Comparison of ENCODE assay signal across 23 cellular contexts in genomic region chr18:6374340-6374739, GRCh38.
"Had no signal": no experiment of that assay in that cellular context is flagged by ENCODE, and none has a peak within 500 bp of the region (broad histone marks: within the 10 kb centered on the region; RNA-seq: fewer than 3 reads in every experiment).

No MANE protein-coding gene starts in this region.

- H3K27ac ChIP-seq: brain microvascular endothelial cell, epithelial cell of prostate, transverse colon, uterus, VCaP had no signal

- H3K27me3 ChIP-seq: brain microvascular endothelial cell, dorsolateral prefrontal cortex, transverse colon, uterus had no signal

- DNase-seq: activated CD4-positive, alpha-beta T cell treated with anti-CD3 and anti-CD28 coated beads for 1 hour; activated CD8-positive, alpha-beta memory T cell treated with anti-CD3 and anti-CD28 coated beads for 24 hours; activated CD8-positive, alpha-beta memory T cell treated with anti-CD3 and anti-CD28 coated beads, Interleukin-2, amount 50 U/mL, for 48 hours; activated effector memory CD4-positive, alpha-beta T cell treated with Interleukin-2 at 50 U/mL for 16 hours; activated naive CD4-positive, alpha-beta T cell treated with anti-CD3 and anti-CD28 coated beads, Interleukin-2, amount 10 ng/mL, durations not matched to agents 7 days and 5 days; activated naive CD8-positive, alpha-beta T cell treated with anti-CD3 and anti-CD28 coated beads, Interleukin-2, amount 50 U/mL, for 24 hours; activated T-cell treated with anti-CD3 and anti-CD28 coated beads, Interleukin-2, amount 50 U/mL, for 48 hours; aorta; brain microvascular endothelial cell; central memory CD4-positive, alpha-beta T cell; dorsolateral prefrontal cortex; foreskin fibroblast; islet precursor cell; retina; stimulated activated CD4-positive, alpha-beta T cell treated with anti-CD3 and anti-CD28 coated beads, Interleukin-12 subunit alpha, Interleukin-12 subunit beta, amount 100 ng/mL, for 4 hours; stimulated activated CD4-positive, alpha-beta T cell treated with anti-CD3 and anti-CD28 coated beads, Interleukin-1b, Interleukin-23, amount 100 ng/mL, for 48 hours; stimulated activated CD8-positive, alpha-beta memory T cell treated with anti-CD3 and anti-CD28 coated beads, Interleukin-4, amount 100 ng/mL, for 48 hours; stimulated activated naive CD4-positive, alpha-beta T cell treated with Interleukin-2 at 50 U/mL for 16 hours; substantia nigra; transverse colon; uterus had no signal

- H3K9me3 ChIP-seq: uterus had no signal

- H3K4me3 ChIP-seq: dorsolateral prefrontal cortex, transverse colon, uterus had no signal

- H3K4me1 ChIP-seq: uterus had no signal

- ATAC-seq: activated naive CD8-positive, alpha-beta T cell treated with anti-CD3 and anti-CD28 coated beads, Interleukin-2, amount 50 U/mL, for 24 hours had no signal

- H3K36me3 ChIP-seq: brain microvascular endothelial cell, transverse colon, uterus had no signal
